Comparison of ENCODE assay signal across 8 cellular contexts in genomic region chr2:1591978-1592907, GRCh38.
A peak's percentile ranks its signal among the peaks of the same experiment; 100 is the strongest.
DNase-seq lines count a peak whose midpoint lies in the region; ATAC-seq and TF ChIP-seq lines count a peak whose summit lies in the region.

No MANE protein-coding gene starts in this region.

- DNase-seq in DMS 273 treated with DMSO at 0.1 percent for 48 hours (lab: John Stamatoyannopoulos, UW) = peak; percentile 61
- DNase-seq in heart left ventricle = peak; percentile 70 to 86 (median 83)
- DNase-seq in posterior cingulate gyrus = peak in 7 of 10 donors; percentile 26 to 94 (median 53)
- DNase-seq in cortex of kidney (lab: John Stamatoyannopoulos, UW) = no peak
- DNase-seq in Calu3 = no peak

- peak in 1 of 2 donors; percentile 6 for TF ChIP-seq POLR2A in heart left ventricle (IDR thresholded peaks at IDR 0.05)

- peak; percentile 57 to 87 (median 81) for ATAC-seq in heart left ventricle
- ATAC-seq in HG02885 (IDR thresholded peaks at IDR 0.05; ENCODE audit: poor library complexity, unreplicated experiment) = no peak
- no peak for ATAC-seq in HG03025 (IDR thresholded peaks at IDR 0.05; ENCODE audit: low FRiP score, unreplicated experiment)

- H3K27ac Mint-ChIP-seq in Calu3 (ENCODE audit: unreplicated experiment) = no peak overlapping the region

- peak overlapping the region; percentile 40; the same call in 1 of the 2 replicates for H3K27ac ChIP-seq in VCaP
- H3K27ac ChIP-seq in heart left ventricle = peak overlapping the region; percentile 24 to 77 (median 60)

- H3K4me3 Mint-ChIP-seq in Calu3 (ENCODE audit: low read depth, unreplicated experiment) = no peak overlapping the region

- H3K27me3 ChIP-seq in heart left ventricle = peaks cover 0 to 8% (median 0%) of the 10 kb centered on the region in 9 donors

- H3K4me3 ChIP-seq in heart left ventricle = peak overlapping the region in 10 of 12 donors; percentile 4 to 40 (median 25)

- peaks cover 0 to 43% (median 26%) of the 10 kb centered on the region in 12 donors for H3K4me1 ChIP-seq in heart left ventricle

- no peaks in the 10 kb centered on the region for H3K4me1 Mint-ChIP-seq in Calu3 (ENCODE audit: low read depth, unreplicated experiment)

- peaks cover 3% of the 10 kb centered on the region for H3K9me3 Mint-ChIP-seq in Calu3 (ENCODE audit: low read depth, unreplicated experiment)

- CTCF ChIA-PET in Calu3 (lab: Charles Lee) = no interaction called here

- TF ChIP-seq CTCF in VCaP (conservative IDR thresholded peaks at IDR 0.05) (peak; percentile 70), heart left ventricle (IDR thresholded peaks at IDR 0.05) (peak; percentile 42 to 78 (median 67)), Calu3 (IDR thresholded peaks at IDR 0.05; ENCODE audit: unreplicated experiment) (no peak)

- H3K36me3 Mint-ChIP-seq in Calu3 (ENCODE audit: insufficient read depth, unreplicated experiment) = no peaks in the 10 kb centered on the region

- H3K27me3 Mint-ChIP-seq in Calu3 (ENCODE audit: unreplicated experiment) = no peaks in the 10 kb centered on the region

- 24 to 72% (median 26%) methylated on average over 8 to 28 of the region's 28 CpGs for WGBS in heart left ventricle, 4 donors

- intact Hi-C loops in heart left ventricle (cut with DNase I) = loop anchor here in 9 of 10 donors (2.0 to 5.0 kb wide), 9 partner anchors 55 to 225 kb away; partner anchors contain the start of gene PXDN (in 1 of the 9)
- intact Hi-C loops in posterior cingulate gyrus (cut with DNase I) = loop anchor here (5.0 kb wide), 2 partner anchors 160 to 225 kb away; no protein-coding TSS in a partner anchor
- intact Hi-C loops in Calu3 (cut with micrococcal nuclease; ENCODE audit: unreplicated experiment) = no loop called here

- no TSS peak for BruUV-seq in Calu3 (replicated peaks; lab: Mats Ljungman, UMichigan)

- peaks cover 0 to 4% (median 0%) of the 10 kb centered on the region in 12 donors for H3K9me3 ChIP-seq in heart left ventricle

- H3K36me3 ChIP-seq in heart left ventricle = no peaks in the 10 kb centered on the region

Comparison
In these comparisons a context has a peak if more than half of its experiments do, and no peak if none do; other contexts are left out.
1. DNase-seq: peak in DMS 273 treated with DMSO at 0.1 percent for 48 hours (single experiment), heart left ventricle (5 of 5) and posterior cingulate gyrus (7 of 10); none in cortex of kidney (single experiment) and Calu3 (single experiment).
2. ATAC-seq: peak in heart left ventricle (4 of 4); none in HG02885 (single experiment) and HG03025 (single experiment).